In genomic region chr14:54889919-54890318, GRCh38 we compare ENCODE assay signal across 26 cellular contexts. TPM values are rescaled to one million over a fixed set of nuclear protein-coding genes. Genes with fewer than 3 reads are reported as not detected.
DNase-seq lines count a peak whose midpoint lies in the region; ATAC-seq and TF ChIP-seq lines count a peak whose summit lies in the region.
"Had no signal": no experiment of that assay in that cellular context is flagged by ENCODE, and none has a peak within 500 bp of the region (broad histone marks: within the 10 kb centered on the region; RNA-seq: fewer than 3 reads in every experiment).

No MANE protein-coding gene starts in this region.

- H3K36me3 Mint-ChIP-seq in activated CD4-positive, alpha-beta T cell treated with anti-CD3 and anti-CD28 coated beads for 36 hours (ENCODE audit: low read depth) = no peaks in the 10 kb centered on the region
- H3K36me3 Mint-ChIP-seq in CD4-positive, alpha-beta memory T cell = peaks cover 0 to 3% of the 10 kb centered on the region in 2 donors
- H3K36me3 Mint-ChIP-seq in immature natural killer cell = no peaks in the 10 kb centered on the region
- H3K36me3 Mint-ChIP-seq: type B pancreatic cell had no signal

- no peak overlapping the region for H3K27ac ChIP-seq in CD4-positive, alpha-beta memory T cell (ENCODE audit: low read depth, low read length)
- no peak overlapping the region for H3K27ac ChIP-seq in RWPE2 (ENCODE audit: poor library complexity, severe bottlenecking)
- H3K27ac ChIP-seq: gastrocnemius medialis, SJCRH30 had no signal

- H3K36me3 ChIP-seq in CD4-positive, alpha-beta memory T cell (ENCODE audit: insufficient read depth, low read length) = no peaks in the 10 kb centered on the region
- H3K36me3 ChIP-seq in RWPE2 (ENCODE audit: low read depth) (no peaks in the 10 kb centered on the region), MG63 (no peaks in the 10 kb centered on the region)
- H3K36me3 ChIP-seq: gastrocnemius medialis, SJCRH30 had no signal

- no peak overlapping the region for H3K4me3 Mint-ChIP-seq in activated CD4-positive, alpha-beta T cell treated with anti-CD3 and anti-CD28 coated beads for 36 hours
- H3K4me3 Mint-ChIP-seq in CD4-positive, alpha-beta memory T cell = no peak overlapping the region
- no peak overlapping the region for H3K4me3 Mint-ChIP-seq in immature natural killer cell
- H3K4me3 Mint-ChIP-seq: activated T-cell treated with anti-CD3 and anti-CD28 coated beads, Interleukin-2, amount 50 U/mL, for 4 hours; type B pancreatic cell had no signal

- H3K4me3 ChIP-seq in CD4-positive, alpha-beta memory T cell (ENCODE audit: low read length in 2 of 2) = no peak overlapping the region
- H3K4me3 ChIP-seq in RWPE2 (ENCODE audit: severe bottlenecking) (no peak overlapping the region), MG63 (no peak overlapping the region)
- H3K4me3 ChIP-seq: gastrocnemius medialis, SJCRH30 had no signal

- no peak for DNase-seq in activated CD4-positive, alpha-beta T cell treated with anti-CD3 and anti-CD28 coated beads for 36 hours
- DNase-seq in activated CD4-positive, alpha-beta T cell treated with anti-CD3 and anti-CD28 coated beads for 4 hours = no peak
- DNase-seq in CD4-positive, alpha-beta memory T cell = no peak
- DNase-seq in RWPE2 (ENCODE audit: low spot score) (no peak), immature natural killer cell (no peak), MG63 (no peak)
- DNase-seq: 8988T; activated CD4-positive, alpha-beta T cell treated with anti-CD3 and anti-CD28 coated beads, Interleukin-2, amount 50 U/mL, for 48 hours; activated naive CD4-positive, alpha-beta T cell treated with anti-CD3 and anti-CD28 coated beads, Interleukin-2, amount 50 U/mL, for 16 hours; activated T-cell treated with anti-CD3 and anti-CD28 coated beads, Interleukin-2, amount 50 U/mL, for 4 hours; CD8-positive, alpha-beta memory T cell; effector CD4-positive, alpha-beta T cell; gastrocnemius medialis; GF-D8; hypothalamus; NCI-H1092; NCI-H2081; NCI-H446 treated with DMSO at 0.1 percent for 48 hours; right cardiac atrium; SJCRH30; stimulated activated CD4-positive, alpha-beta T cell treated with anti-CD3 and anti-CD28 coated beads, Interleukin-12 subunit alpha, Interleukin-12 subunit beta, amount 100 ng/mL, for 4 hours; T-helper 1 cell had no signal

- H3K4me1 ChIP-seq in CD4-positive, alpha-beta memory T cell (ENCODE audit: insufficient read depth, low read length) = peaks cover 17% of the 10 kb centered on the region
- peaks cover 12% of the 10 kb centered on the region for H3K4me1 ChIP-seq in RWPE2 (ENCODE audit: insufficient read depth, poor library complexity, severe bottlenecking)
- H3K4me1 ChIP-seq: gastrocnemius medialis, SJCRH30 had no signal

- ATAC-seq in activated CD4-positive, alpha-beta T cell treated with anti-CD3 and anti-CD28 coated beads for 36 hours = peak; percentile 50
- ATAC-seq in RWPE2 (ENCODE audit: low read depth) (peak; percentile 40; the same call in 1 of the 3 replicates), HG03159 (IDR thresholded peaks at IDR 0.05; ENCODE audit: unreplicated experiment) (no peak), GM18505 (IDR thresholded peaks at IDR 0.05; ENCODE audit: unreplicated experiment) (no peak)
- ATAC-seq: activated T-cell treated with anti-CD3 and anti-CD28 coated beads, Interleukin-2, amount 50 U/mL, for 4 hours; gastrocnemius medialis; Panc1; right cardiac atrium had no signal

- TF ChIP-seq CTCF in RWPE2 (IDR thresholded peaks at IDR 0.05; ENCODE audit: poor library complexity, severe bottlenecking) = no peak

- H3K4me1 Mint-ChIP-seq in activated CD4-positive, alpha-beta T cell treated with anti-CD3 and anti-CD28 coated beads for 36 hours = peaks cover 53% of the 10 kb centered on the region
- peaks cover 39 to 67% (median 55%) of the 10 kb centered on the region in 4 donors for H3K4me1 Mint-ChIP-seq in CD4-positive, alpha-beta memory T cell
- peaks cover 44 to 80% of the 10 kb centered on the region in 2 donors for H3K4me1 Mint-ChIP-seq in immature natural killer cell

- POLR2A ChIA-PET in activated CD4-positive, alpha-beta T cell treated with anti-CD3 and anti-CD28 coated beads for 36 hours (lab: Charles Lee) = interaction anchor here (0.7 kb wide), 1 partner anchor 13 kb away, joined by 3 read pairs; no protein-coding TSS in a partner anchor
- POLR2A ChIA-PET in CD4-positive, alpha-beta memory T cell (lab: Charles Lee; ENCODE audit: partially characterized antibody) = no interaction called here

- no peaks in the 10 kb centered on the region for H3K27me3 Mint-ChIP-seq in activated CD4-positive, alpha-beta T cell treated with anti-CD3 and anti-CD28 coated beads for 36 hours
- no peaks in the 10 kb centered on the region for H3K27me3 Mint-ChIP-seq in CD4-positive, alpha-beta memory T cell
- H3K27me3 Mint-ChIP-seq in immature natural killer cell (ENCODE audit: low read depth in 3 of 3) = peaks cover 0 to 3% (median 2%) of the 10 kb centered on the region in 3 donors
- H3K27me3 Mint-ChIP-seq: CD8-positive, alpha-beta memory T cell; type B pancreatic cell had no signal

- peak overlapping the region; percentile 70 for H3K27ac Mint-ChIP-seq in activated CD4-positive, alpha-beta T cell treated with anti-CD3 and anti-CD28 coated beads for 36 hours
- peak overlapping the region in 4 of 7 donors; percentile 10 to 43 (median 24) for H3K27ac Mint-ChIP-seq in CD4-positive, alpha-beta memory T cell
- H3K27ac Mint-ChIP-seq in immature natural killer cell = peak overlapping the region in 5 of 6 donors; percentile 39 to 80 (median 70)

- CTCF ChIA-PET in activated CD4-positive, alpha-beta T cell treated with anti-CD3 and anti-CD28 coated beads for 36 hours (lab: Charles Lee) = interaction anchor here (0.5 to 8.9 kb wide), 5 partner anchors 8 to 99 kb away, joined by 3 to 42 read pairs (median 6); partner anchors contain the start of gene GCH1
- CTCF ChIA-PET in CD4-positive, alpha-beta memory T cell (lab: Charles Lee; ENCODE audit: partially characterized antibody) = interaction anchor here (3.5 to 4.6 kb wide), 2 partner anchors 9 to 13 kb away, joined by 18 read pairs; partner anchors contain the start of gene GCH1

- H3K9me3 ChIP-seq in CD4-positive, alpha-beta memory T cell (ENCODE audit: control insufficient read depth in 1 of 2, low read length in 2 of 2) = no peaks in the 10 kb centered on the region
- H3K9me3 ChIP-seq in RWPE2 (ENCODE audit: severe bottlenecking) (no peaks in the 10 kb centered on the region), MG63 (no peaks in the 10 kb centered on the region)
- H3K9me3 ChIP-seq: gastrocnemius medialis, SJCRH30 had no signal

- no peaks in the 10 kb centered on the region for H3K27me3 ChIP-seq in CD4-positive, alpha-beta memory T cell (ENCODE audit: insufficient read depth, low read length)
- H3K27me3 ChIP-seq in RWPE2 (ENCODE audit: insufficient read depth, poor library complexity, severe bottlenecking) = no peaks in the 10 kb centered on the region
- H3K27me3 ChIP-seq in MG63 = no peaks in the 10 kb centered on the region
- H3K27me3 ChIP-seq: gastrocnemius medialis, SJCRH30 had no signal

- H3K9me3 Mint-ChIP-seq in activated CD4-positive, alpha-beta T cell treated with anti-CD3 and anti-CD28 coated beads for 36 hours (ENCODE audit: low read depth) = no peaks in the 10 kb centered on the region
- no peaks in the 10 kb centered on the region for H3K9me3 Mint-ChIP-seq in CD4-positive, alpha-beta memory T cell
- H3K9me3 Mint-ChIP-seq in immature natural killer cell = no peaks in the 10 kb centered on the region
- H3K9me3 Mint-ChIP-seq: activated T-cell treated with anti-CD3 and anti-CD28 coated beads, Interleukin-2, amount 50 U/mL, for 4 hours; CD8-positive, alpha-beta memory T cell; type B pancreatic cell had no signal

- TF ChIP-seq POLR2A in GM18505 (IDR thresholded peaks at IDR 0.05; ENCODE audit: borderline replicate concordance, extremely low read depth, insufficient read depth, insufficient read length) = no peak

- intact Hi-C loops in activated CD4-positive, alpha-beta T cell treated with anti-CD3 and anti-CD28 coated beads for 36 hours (cut with DNase I, micrococcal nuclease) = no loop called here
- intact Hi-C loops in CD4-positive, alpha-beta memory T cell (cut with micrococcal nuclease) = no loop called here

RNA-seq across cellular contexts. Expression of gene GCH1, which starts 12.7 kb away (rescaled TPM):
- total RNA-seq in activated CD4-positive, alpha-beta T cell treated with anti-CD3 and anti-CD28 coated beads for 36 hours = 10 to 100 TPM; 28.1 to 36.4 TPM
- 10 to 100 TPM; 28.4 to 30.2 TPM for total RNA-seq in CD4-positive, alpha-beta memory T cell
- polyA plus RNA-seq in CD4-positive, alpha-beta memory T cell = 10 to 100 TPM; 30.8 to 31.9 TPM
- 10 to 100 TPM; 41.7 to 53.2 (median 52.0) TPM for polyA plus RNA-seq in immature natural killer cell
- 0.10 and 1.1 TPM in 2 replicates for total RNA-seq in MG63 (2014; rRNA removed; shearing (Covaris generic); ENCODE audit: low replicate concordance)

Comparison
In these comparisons a context has a peak if more than half of its experiments do, and no peak if none do; other contexts are left out.
1. ATAC-seq: peak in activated CD4-positive, alpha-beta T cell treated with anti-CD3 and anti-CD28 coated beads for 36 hours (single experiment) and RWPE2 (single experiment); none in HG03159 (single experiment) and GM18505 (single experiment).
2. RNA of gene GCH1, which starts 12.7 kb away (total RNA-seq): 28.1 to 36.4 TPM in activated CD4-positive, alpha-beta T cell treated with anti-CD3 and anti-CD28 coated beads for 36 hours and 28.4 to 30.2 TPM in CD4-positive, alpha-beta memory T cell; 0.10 to 1.1 TPM in MG63; every median in the first group is over 10 times any median in the second.
3. Peak in every context shown above with its lines, with median percentiles within 50 percentile points of each other: H3K27ac Mint-ChIP-seq.